ENCODE assay signal across 1 cellular context in genomic region chr17:49191917-49192741, GRCh38.
A peak's percentile ranks its signal among the peaks of the same experiment; 100 is the strongest.
TF ChIP-seq lines count a peak whose summit lies in the region.

No MANE protein-coding gene starts in this region.

TF ChIP-seq in HCT116, 20 proteins besides CTCF, POLR2A, EP300 and RAD21 (continued from another document):
- TF ChIP-seq ZBTB33 (IDR thresholded peaks at IDR 0.05; ENCODE audit: extremely low read depth, insufficient replicate concordance, low read length) (no peak), FOSL1 (IDR thresholded peaks at IDR 0.05; ENCODE audit: low read depth) (no peak), SP1 (IDR thresholded peaks at IDR 0.05; ENCODE audit: low read depth) (0 out of 2 replicates have a peak, but pooled peaks have one; percentile 2), TCF7L2 (IDR thresholded peaks at IDR 0.05; ENCODE audit: borderline replicate concordance, extremely low read depth, insufficient read depth, insufficient read length) (peak; percentile 92), ZFX (IDR thresholded peaks at IDR 0.05) (peak; percentile 69; the same call in 1 of the 2 replicates), SIN3A (IDR thresholded peaks at IDR 0.05; ENCODE audit: low read depth) (0 out of 2 replicates have a peak, but pooled peaks have one; percentile 60), CEBPB (IDR thresholded peaks at IDR 0.05; ENCODE audit: low read depth) (no peak)
- TF ChIP-seq, protein P1, sequence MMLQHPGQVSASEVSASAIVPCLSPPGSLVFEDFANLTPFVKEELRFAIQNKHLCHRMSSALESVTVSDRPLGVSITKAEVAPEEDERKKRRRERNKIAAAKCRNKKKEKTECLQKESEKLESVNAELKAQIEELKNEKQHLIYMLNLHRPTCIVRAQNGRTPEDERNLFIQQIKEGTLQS (IDR thresholded peaks at IDR 0.05), result peak; percentile 99
